1 cellular context compared by ENCODE assay signal in genomic region chr3:184174278-184174645, GRCh38.
TF ChIP-seq lines count a peak whose summit lies in the region.

No MANE protein-coding gene starts in this region.

TF ChIP-seq in K562, 482 proteins besides CTCF, POLR2A, EP300 and RAD21 (continues in another document):
- TF ChIP-seq ZNF592 (IDR thresholded peaks at IDR 0.05): no peak
- no peak for TF ChIP-seq NFIC (IDR thresholded peaks at IDR 0.05)
- no peak for TF ChIP-seq IRF1 (CRISPR knock-in tag; IDR thresholded peaks at IDR 0.05; ENCODE audit: borderline replicate concordance)
- no peak for TF ChIP-seq HNRNPLL (IDR thresholded peaks at IDR 0.05; ENCODE audit: low read depth, low read length, poor library complexity, severe bottlenecking)
- TF ChIP-seq HCFC1 (IDR thresholded peaks at IDR 0.05; ENCODE audit: low read depth, low read length): no peak
- no peak for TF ChIP-seq KDM2B (CRISPR knock-in tag; IDR thresholded peaks at IDR 0.05)
- no peak for TF ChIP-seq JUN (IDR thresholded peaks at IDR 0.05; ENCODE audit: borderline replicate concordance, low read depth, low read length)
- TF ChIP-seq JUN (CRISPR knock-in tag; IDR thresholded peaks at IDR 0.05; ENCODE audit: borderline replicate concordance): no peak
- no peak for TF ChIP-seq SMARCC2 (IDR thresholded peaks at IDR 0.05; ENCODE audit: low read depth)
- TF ChIP-seq STAT6 (CRISPR knock-in tag; IDR thresholded peaks at IDR 0.05): no peak
- no peak for TF ChIP-seq MCM5 (IDR thresholded peaks at IDR 0.05; ENCODE audit: low read depth)
- TF ChIP-seq NFXL1 (CRISPR knock-in tag; IDR thresholded peaks at IDR 0.05): no peak
- no peak for TF ChIP-seq ZNF644 (tag; IDR thresholded peaks at IDR 0.05; ENCODE audit: low read depth)
- TF ChIP-seq MTF1 (CRISPR knock-in tag; IDR thresholded peaks at IDR 0.05; ENCODE audit: borderline replicate concordance): no peak
- TF ChIP-seq SNRNP70 (optimal IDR thresholded peaks at IDR 0.05; ENCODE audit: low read depth, low read length): no peak
- TF ChIP-seq ETS1 (conservative IDR thresholded peaks at IDR 0.05; ENCODE audit: control insufficient read depth, low read depth, low read length): no peak
- no peak; the same call in 1 of the 2 replicates for TF ChIP-seq ZNF766 (CRISPR knock-in tag; conservative IDR thresholded peaks at IDR 0.05)
- no peak for TF ChIP-seq CAMTA2 (CRISPR knock-in tag; conservative IDR thresholded peaks at IDR 0.05)
- TF ChIP-seq BACH1 (tag; IDR thresholded peaks at IDR 0.05): peak; percentile 57; the same call in 1 of the 2 replicates
- TF ChIP-seq SRF (CRISPR knock-in tag; IDR thresholded peaks at IDR 0.05): no peak
- TF ChIP-seq NR2C1 (IDR thresholded peaks at IDR 0.05): 0 out of 2 replicates have a peak, but pooled peaks have one; percentile 32
- TF ChIP-seq NR2C1 (tag; IDR thresholded peaks at IDR 0.05): no peak
- TF ChIP-seq ZNF668 (CRISPR knock-in tag; IDR thresholded peaks at IDR 0.05): no peak
- TF ChIP-seq NBN (IDR thresholded peaks at IDR 0.05; ENCODE audit: low read depth): no peak
- no peak for TF ChIP-seq ZNF318 (IDR thresholded peaks at IDR 0.05; ENCODE audit: borderline replicate concordance in 1 of 2, low read depth in 1 of 2)
- TF ChIP-seq ELF4 (CRISPR knock-in tag; IDR thresholded peaks at IDR 0.05): no peak
- TF ChIP-seq FOXJ2 (tag; IDR thresholded peaks at IDR 0.05): peak; percentile 71; the same call in 1 of the 2 replicates
- TF ChIP-seq ZNF589 (CRISPR knock-in tag; IDR thresholded peaks at IDR 0.05; ENCODE audit: low read depth): 0 out of 2 replicates have a peak, but pooled peaks have one; percentile 19
- TF ChIP-seq NR0B1 (IDR thresholded peaks at IDR 0.05; ENCODE audit: partially characterized antibody): no peak
- no peak for TF ChIP-seq PTTG1 (tag; IDR thresholded peaks at IDR 0.05; ENCODE audit: low read depth)
- TF ChIP-seq ZC3H11A (IDR thresholded peaks at IDR 0.05; ENCODE audit: low read depth, low read length): peak; percentile 32; the same call in 1 of the 2 replicates
- TF ChIP-seq CREB1 (IDR thresholded peaks at IDR 0.05): no peak
- 0 out of 2 replicates have a peak, but pooled peaks have one; percentile 0 for TF ChIP-seq CREB1 (CRISPR knock-in tag; IDR thresholded peaks at IDR 0.05)
- peak; percentile 62; the same call in 1 of the 2 replicates for TF ChIP-seq SPI1 (IDR thresholded peaks at IDR 0.05; ENCODE audit: borderline replicate concordance, low read depth, low read length)
- TF ChIP-seq ZNF586 (CRISPR knock-in tag; conservative IDR thresholded peaks at IDR 0.05): no peak
- no peak for TF ChIP-seq MAFG (tag; conservative IDR thresholded peaks at IDR 0.05)
- TF ChIP-seq MAFK (IDR thresholded peaks at IDR 0.05; ENCODE audit: low read length): no peak
- no peak for TF ChIP-seq KDM5B (IDR thresholded peaks at IDR 0.05; ENCODE audit: insufficient replicate concordance, low read depth, low read length)
- no peak for TF ChIP-seq NFYB (IDR thresholded peaks at IDR 0.05; ENCODE audit: extremely low read depth, insufficient read length)
- no peak for TF ChIP-seq SNAPC5 (CRISPR knock-in tag; IDR thresholded peaks at IDR 0.05)
- no peak for TF ChIP-seq OTX1 (CRISPR knock-in tag; IDR thresholded peaks at IDR 0.05)
- no peak for TF ChIP-seq CBFA2T2 (conservative IDR thresholded peaks at IDR 0.05)
- no peak for TF ChIP-seq ZBTB2 (IDR thresholded peaks at IDR 0.05)
- peak; percentile 58 for TF ChIP-seq POU5F1 (IDR thresholded peaks at IDR 0.05; ENCODE audit: borderline replicate concordance, low read depth, low read length, partially characterized antibody)
- TF ChIP-seq TCF7 (IDR thresholded peaks at IDR 0.05; ENCODE audit: borderline replicate concordance): no peak
- no peak for TF ChIP-seq ZNF12 (CRISPR knock-in tag; IDR thresholded peaks at IDR 0.05)
